In genomic region chr20:60210779-60211617, GRCh38 we compare ENCODE assay signal across 8 cellular contexts.
DNase-seq lines count a peak whose midpoint lies in the region; ATAC-seq and TF ChIP-seq lines count a peak whose summit lies in the region.

No MANE protein-coding gene starts in this region.

- TF ChIP-seq RAD21 in SK-N-SH (IDR thresholded peaks at IDR 0.05; ENCODE audit: low read length): peak; percentile 92

- POLR2A ChIA-PET in SK-N-SH (lab: Yijun Ruan, JAX): no interaction called here

- TF ChIP-seq POLR2A in heart left ventricle (IDR thresholded peaks at IDR 0.05): no peak

- no peak overlapping the region for H3K27ac Mint-ChIP-seq in activated naive CD8-positive, alpha-beta T cell treated with anti-CD3 and anti-CD28 coated beads, Interleukin-2, amount 50 U/mL, for 24 hours

- no peak overlapping the region for H3K4me3 Mint-ChIP-seq in activated naive CD8-positive, alpha-beta T cell treated with anti-CD3 and anti-CD28 coated beads, Interleukin-2, amount 50 U/mL, for 24 hours

- no peaks in the 10 kb centered on the region for H4K20me1 ChIP-seq in SK-N-SH (ENCODE audit: insufficient read depth)

- CTCF ChIA-PET in SK-N-SH (lab: Yijun Ruan, JAX): interaction anchor here (0.5 to 7.9 kb wide), 95 partner anchors 8 to 1686 kb away, joined by 3 to 81 read pairs (median 4); no protein-coding TSS in a partner anchor

- TF ChIP-seq CTCF in SK-N-SH (IDR thresholded peaks at IDR 0.05): peak; percentile 30; the same call in 1 of the 2 replicates
- peak; percentile 79 to 90 (median 87) for TF ChIP-seq CTCF in heart left ventricle (IDR thresholded peaks at IDR 0.05)

- H3K36me3 Mint-ChIP-seq in activated naive CD8-positive, alpha-beta T cell treated with anti-CD3 and anti-CD28 coated beads, Interleukin-2, amount 50 U/mL, for 24 hours (ENCODE audit: low read depth): no peaks in the 10 kb centered on the region

- no peak overlapping the region for H3K4me3 ChIP-seq in Jurkat, Clone E6-1 (ENCODE audit: low read length)
- H3K4me3 ChIP-seq in SK-N-SH (ENCODE audit: low read depth in 2 of 2, low read length in 1 of 2) (no peak overlapping the region), heart left ventricle (no peak overlapping the region)

- H3K4me1 Mint-ChIP-seq in activated naive CD8-positive, alpha-beta T cell treated with anti-CD3 and anti-CD28 coated beads, Interleukin-2, amount 50 U/mL, for 24 hours: peaks cover 6% of the 10 kb centered on the region

- H3K27ac ChIP-seq in SK-N-SH (ENCODE audit: low read depth in 2 of 2, low read length in 1 of 2) (no peak overlapping the region), heart left ventricle (no peak overlapping the region)

- H3K36me3 ChIP-seq in SK-N-SH (replicated peaks in 1 of 2; ENCODE audit: control insufficient read depth in 1 of 2, insufficient read depth in 2 of 2, low read length in 1 of 2) (no peaks in the 10 kb centered on the region), heart left ventricle (no peaks in the 10 kb centered on the region)

- no peaks in the 10 kb centered on the region for H3K9me3 ChIP-seq in SK-N-SH
- H3K9me3 ChIP-seq in heart left ventricle: no peaks in the 10 kb centered on the region

- no peak overlapping the region for H3K9ac ChIP-seq in SK-N-SH

- peak in 3 of 4 experiments; percentile 6 to 10 (median 8) for DNase-seq in activated CD4-positive, CD25-positive, alpha-beta regulatory T cell (lab: John Stamatoyannopoulos, UW)
- peak; percentile 82 for DNase-seq in Jurkat, Clone E6-1 (ENCODE audit: low read depth, low spot score)
- DNase-seq in SK-N-SH (peak; percentile 70), heart left ventricle (peak; percentile 46 to 80 (median 64)), renal cortical epithelial cell (ENCODE audit: low read depth) (peak; percentile 19)
- DNase-seq in activated naive CD8-positive, alpha-beta T cell treated with anti-CD3 and anti-CD28 coated beads, Interleukin-2, amount 50 U/mL, for 24 hours: peak; percentile 69

- no peaks in the 10 kb centered on the region for H3F3A ChIP-seq in SK-N-SH (replicated peaks; ENCODE audit: insufficient read depth)

- H2AFZ ChIP-seq in SK-N-SH (ENCODE audit: low read depth): no peak overlapping the region

- no peaks in the 10 kb centered on the region for H3K9me2 ChIP-seq in SK-N-SH

- no peaks in the 10 kb centered on the region for H3K79me2 ChIP-seq in SK-N-SH (ENCODE audit: insufficient read depth)

- H3K4me1 ChIP-seq in SK-N-SH (ENCODE audit: control insufficient read depth in 1 of 2, insufficient read depth in 2 of 2, low read depth in 1 of 2, low read length in 1 of 2): peaks cover 0 to 31% of the 10 kb centered on the region in 2 experiments; a peak in 1 of 4 replicates
- H3K4me1 ChIP-seq in heart left ventricle: peaks cover 0 to 15% (median 0%) of the 10 kb centered on the region in 12 donors

- intact Hi-C loops in heart left ventricle (cut with DNase I): loop anchor here in 7 of 10 donors (2.0 to 10.0 kb wide), 12 partner anchors 154 to 1686 kb away; partner anchors contain the start of gene CDH4 (in 1 of the 7)

- H3K27me3 ChIP-seq in SK-N-SH (ENCODE audit: insufficient read depth) (no peaks in the 10 kb centered on the region), heart left ventricle (peaks cover 0 to 3% (median 0%) of the 10 kb centered on the region in 9 donors)

- H3K27me3 Mint-ChIP-seq in activated naive CD8-positive, alpha-beta T cell treated with anti-CD3 and anti-CD28 coated beads, Interleukin-2, amount 50 U/mL, for 24 hours: peaks cover 5% of the 10 kb centered on the region

- H3K4me2 ChIP-seq in SK-N-SH: no peak overlapping the region

- WGBS in SK-N-SH (ENCODE audit: low lambda C conversion rate): 18% methylated on average over 25 of the region's 25 CpGs
- 34 to 39% (median 38%) methylated on average over 25 of the region's 25 CpGs for WGBS in heart left ventricle, 4 donors

- no peak for ATAC-seq in activated CD4-positive, CD25-positive, alpha-beta regulatory T cell treated with anti-CD3 and anti-CD28 coated beads, Interleukin-2, amount 50 U/mL, for 24 hours
- ATAC-seq in activated naive CD8-positive, alpha-beta T cell treated with anti-CD3 and anti-CD28 coated beads, Interleukin-2, amount 50 U/mL, for 24 hours: peak; percentile 65
- ATAC-seq in heart left ventricle: peak; percentile 78 to 87 (median 81)
- no peak for ATAC-seq in GM18873 (IDR thresholded peaks at IDR 0.05; ENCODE audit: low FRiP score, unreplicated experiment)

- H3K9me3 Mint-ChIP-seq in activated naive CD8-positive, alpha-beta T cell treated with anti-CD3 and anti-CD28 coated beads, Interleukin-2, amount 50 U/mL, for 24 hours: no peaks in the 10 kb centered on the region

- no peak for TF ChIP-seq EP300 in SK-N-SH (IDR thresholded peaks at IDR 0.05; ENCODE audit: borderline replicate concordance in 1 of 2, low read depth in 1 of 2, low read length in 1 of 2)

TF ChIP-seq in SK-N-SH, 30 proteins besides CTCF, POLR2A, EP300 and RAD21:
- TF ChIP-seq, protein P1, sequence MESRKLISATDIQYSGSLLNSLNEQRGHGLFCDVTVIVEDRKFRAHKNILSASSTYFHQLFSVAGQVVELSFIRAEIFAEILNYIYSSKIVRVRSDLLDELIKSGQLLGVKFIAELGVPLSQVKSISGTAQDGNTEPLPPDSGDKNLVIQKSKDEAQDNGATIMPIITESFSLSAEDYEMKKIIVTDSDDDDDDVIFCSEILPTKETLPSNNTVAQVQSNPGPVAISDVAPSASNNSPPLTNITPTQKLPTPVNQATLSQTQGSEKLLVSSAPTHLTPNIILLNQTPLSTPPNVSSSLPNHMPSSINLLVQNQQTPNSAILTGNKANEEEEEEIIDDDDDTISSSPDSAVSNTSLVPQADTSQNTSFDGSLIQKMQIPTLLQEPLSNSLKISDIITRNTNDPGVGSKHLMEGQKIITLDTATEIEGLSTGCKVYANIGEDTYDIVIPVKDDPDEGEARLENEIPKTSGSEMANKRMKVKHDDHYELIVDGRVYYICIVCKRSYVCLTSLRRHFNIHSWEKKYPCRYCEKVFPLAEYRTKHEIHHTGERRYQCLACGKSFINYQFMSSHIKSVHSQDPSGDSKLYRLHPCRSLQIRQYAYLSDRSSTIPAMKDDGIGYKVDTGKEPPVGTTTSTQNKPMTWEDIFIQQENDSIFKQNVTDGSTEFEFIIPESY (IDR thresholded peaks at IDR 0.05; ENCODE audit: borderline replicate concordance, low read depth): no peak
- peak; percentile 77 for TF ChIP-seq SMC3 (IDR thresholded peaks at IDR 0.05; ENCODE audit: low read depth, low read length)

Comparison
In these comparisons a context has a peak if more than half of its experiments do, and no peak if none do; other contexts are left out.
1. DNase-seq: peak in every context shown above with its lines; median percentile 82 in Jurkat, Clone E6-1; 70 in SK-N-SH; 69 in activated naive CD8-positive, alpha-beta T cell treated with anti-CD3 and anti-CD28 coated beads, Interleukin-2, amount 50 U/mL, for 24 hours; 64 in heart left ventricle; 19 in renal cortical epithelial cell; 8 in activated CD4-positive, CD25-positive, alpha-beta regulatory T cell.
2. ATAC-seq: peak in activated naive CD8-positive, alpha-beta T cell treated with anti-CD3 and anti-CD28 coated beads, Interleukin-2, amount 50 U/mL, for 24 hours (single experiment) and heart left ventricle (4 of 4); none in activated CD4-positive, CD25-positive, alpha-beta regulatory T cell treated with anti-CD3 and anti-CD28 coated beads, Interleukin-2, amount 50 U/mL, for 24 hours (0 of 2) and GM18873 (single experiment).